Comparison of ENCODE assay signal across 7 cellular contexts in the genomic region with DNA sequence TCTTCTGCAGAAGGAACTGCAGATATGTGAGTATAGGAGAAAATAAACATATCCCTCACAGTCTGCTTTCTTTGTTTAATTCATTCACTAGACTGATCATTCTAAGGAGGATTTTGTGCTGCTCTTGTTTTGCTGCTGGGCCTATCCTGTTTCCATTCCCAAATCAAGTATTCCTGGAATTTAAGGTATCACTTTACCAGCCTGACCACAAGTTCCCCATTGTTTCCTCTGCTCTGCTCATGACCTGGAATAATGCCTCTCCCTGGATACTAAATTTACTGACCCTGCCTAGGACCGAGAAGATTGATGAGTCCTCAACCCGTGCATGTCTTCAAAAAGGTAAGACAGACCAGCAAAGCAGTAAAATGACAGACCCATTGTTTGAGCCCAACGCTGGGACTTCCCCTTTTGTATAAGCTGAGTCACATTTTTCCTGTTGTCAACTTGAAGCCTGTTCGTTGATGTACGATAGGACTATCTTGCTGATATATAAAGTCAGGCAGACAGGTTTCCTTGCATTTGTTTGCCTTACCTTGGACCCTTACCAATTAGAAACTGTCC.
DNase-seq lines count a peak whose midpoint lies in the region; ATAC-seq lines count a peak whose summit lies in the region.

No MANE protein-coding gene starts in this region.

- H3K36me3 Mint-ChIP-seq in activated T-cell treated with anti-CD3 and anti-CD28 coated beads, Interleukin-2, amount 50 U/mL, for 72 hours (ENCODE audit: insufficient read depth in 2 of 2) = no peaks in the 10 kb centered on the region

- peaks cover 7% of the 10 kb centered on the region for H3K27me3 Mint-ChIP-seq in activated T-cell treated with anti-CD3 and anti-CD28 coated beads, Interleukin-2, amount 50 U/mL, for 72 hours (ENCODE audit: low read depth)

- ATAC-seq in GM18867 (IDR thresholded peaks at IDR 0.05; ENCODE audit: unreplicated experiment) = peak; percentile 39
- peak; percentile 25 for ATAC-seq in HG02763 (IDR thresholded peaks at IDR 0.05; ENCODE audit: unreplicated experiment)
- ATAC-seq in activated T-cell treated with anti-CD3 and anti-CD28 coated beads, Interleukin-2, amount 50 U/mL, for 72 hours (replicated peaks in 1 of 2) = peak; percentile 58 to 65

- H3K9me3 Mint-ChIP-seq in activated T-cell treated with anti-CD3 and anti-CD28 coated beads, Interleukin-2, amount 50 U/mL, for 72 hours = no peaks in the 10 kb centered on the region

- peak overlapping the region; percentile 71 to 81 for H3K4me3 Mint-ChIP-seq in activated T-cell treated with anti-CD3 and anti-CD28 coated beads, Interleukin-2, amount 50 U/mL, for 72 hours

- peak overlapping the region; percentile 86 for H3K27ac Mint-ChIP-seq in activated T-cell treated with anti-CD3 and anti-CD28 coated beads, Interleukin-2, amount 50 U/mL, for 72 hours

- peaks cover 62% of the 10 kb centered on the region for H3K4me1 Mint-ChIP-seq in activated T-cell treated with anti-CD3 and anti-CD28 coated beads, Interleukin-2, amount 50 U/mL, for 72 hours (ENCODE audit: low read depth)

- peak; percentile 84 for DNase-seq in NCI-H226
- DNase-seq in activated T-cell treated with anti-CD3 and anti-CD28 coated beads, Interleukin-2, amount 50 U/mL, for 72 hours = peak; percentile 54 to 64
- DNase-seq in kidney tubule cell (ENCODE audit: low spot score) = peak; percentile 93
- peak; percentile 9 to 38 for DNase-seq in stimulated activated CD8-positive, alpha-beta memory T cell treated with anti-CD3 and anti-CD28 coated beads, Interleukin-7, amount 100 ng/mL, for 4 hours (ENCODE audit: low read depth in 2 of 2)
- DNase-seq in NK-92 treated with Interleukin-12 subunit alpha and Interleukin-12 subunit beta, amount 100 ng/mL, for 24 hours (lab: John Stamatoyannopoulos, UW) = no peak
